15 cellular contexts compared by ENCODE assay signal in the genomic region with DNA sequence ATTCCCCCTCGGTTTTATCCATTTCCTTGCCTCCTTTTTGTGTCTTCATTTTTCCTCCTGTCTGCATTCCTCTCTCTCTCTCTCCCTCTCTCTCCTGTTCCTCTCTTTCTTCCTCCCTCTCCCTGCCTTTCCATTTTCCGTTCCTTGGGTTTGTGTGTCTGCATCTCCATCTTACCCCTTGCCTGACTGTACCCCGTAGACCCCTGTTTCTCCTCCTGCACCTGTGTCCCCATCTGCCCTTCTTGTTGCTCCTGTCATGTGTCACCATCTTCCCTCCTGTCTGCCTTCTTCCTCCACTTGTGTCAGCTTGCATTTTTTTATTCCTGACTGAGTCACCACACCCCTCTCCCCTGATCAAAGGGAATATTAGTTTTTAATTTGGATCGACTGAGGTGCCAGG. TPM values are rescaled to one million over a fixed set of nuclear protein-coding genes. Genes with fewer than 3 reads are reported as not detected.
DNase-seq lines count a peak whose midpoint lies in the region; ATAC-seq, FAIRE-seq and TF ChIP-seq lines count a peak whose summit lies in the region.
"Had no signal": no experiment of that assay in that cellular context is flagged by ENCODE, and none has a peak within 500 bp of the region (broad histone marks: within the 10 kb centered on the region; RNA-seq: fewer than 3 reads in every experiment).

No MANE protein-coding gene starts in this region.

- H3K36me3 Mint-ChIP-seq in Calu3 (ENCODE audit: insufficient read depth, unreplicated experiment), result peaks cover 29% of the 10 kb centered on the region
- H3K36me3 Mint-ChIP-seq in astrocyte (ENCODE audit: low read depth, unreplicated experiment), result no peaks in the 10 kb centered on the region
- no peaks in the 10 kb centered on the region for H3K36me3 Mint-ChIP-seq in natural killer cell treated with Interleukin-12 subunit alpha and Interleukin-12 subunit beta and Interleukin-15 and Interleukin-18, amount 100 ng/mL, for 72 hours

- ATAC-seq in natural killer cell treated with Interleukin-12 subunit alpha and Interleukin-12 subunit beta and Interleukin-15 and Interleukin-18, amount 100 ng/mL, for 72 hours, result no peak
- no peak for ATAC-seq in HG02588 (IDR thresholded peaks at IDR 0.05; ENCODE audit: unreplicated experiment)
- ATAC-seq in pancreas, result no peak

- H3K9me3 ChIP-seq in astrocyte (ENCODE audit: insufficient read depth, low read depth, low read length), result no peaks in the 10 kb centered on the region
- H3K9me3 ChIP-seq in pancreas, result no peaks in the 10 kb centered on the region
- H3K9me3 ChIP-seq: upper lobe of left lung had no signal

- H3K4me3 Mint-ChIP-seq in Calu3 (ENCODE audit: low read depth, unreplicated experiment), result peak overlapping the region; percentile 42
- H3K4me3 Mint-ChIP-seq in astrocyte (ENCODE audit: unreplicated experiment), result peak overlapping the region; percentile 68
- H3K4me3 Mint-ChIP-seq in natural killer cell treated with Interleukin-12 subunit alpha and Interleukin-12 subunit beta and Interleukin-15 and Interleukin-18, amount 100 ng/mL, for 72 hours, result peak overlapping the region; percentile 42

- peaks cover 64% of the 10 kb centered on the region for H3K27me3 Mint-ChIP-seq in Calu3 (ENCODE audit: unreplicated experiment)
- peaks cover 52% of the 10 kb centered on the region for H3K27me3 Mint-ChIP-seq in astrocyte (ENCODE audit: low read depth, unreplicated experiment)
- peaks cover 46 to 69% of the 10 kb centered on the region in 2 donors for H3K27me3 Mint-ChIP-seq in natural killer cell treated with Interleukin-12 subunit alpha and Interleukin-12 subunit beta and Interleukin-15 and Interleukin-18, amount 100 ng/mL, for 72 hours

- WGBS in pancreas, 2 donors, result 9% methylated on average over 4 of the region's 4 CpGs

- H4K20me1 ChIP-seq in astrocyte (ENCODE audit: insufficient read depth, low read length), result peaks cover 4% of the 10 kb centered on the region

- H3K4me1 Mint-ChIP-seq in Calu3 (ENCODE audit: low read depth, unreplicated experiment) (peaks cover 28% of the 10 kb centered on the region), astrocyte (ENCODE audit: low read depth, unreplicated experiment) (peaks cover 18% of the 10 kb centered on the region)
- peaks cover 0 to 9% of the 10 kb centered on the region in 2 donors for H3K4me1 Mint-ChIP-seq in natural killer cell treated with Interleukin-12 subunit alpha and Interleukin-12 subunit beta and Interleukin-15 and Interleukin-18, amount 100 ng/mL, for 72 hours (ENCODE audit: low read depth in 2 of 2)

- no TSS peak for BruUV-seq in Calu3 (replicated peaks; lab: Mats Ljungman, UMichigan)

- intact Hi-C loops in Calu3 (cut with micrococcal nuclease; ENCODE audit: unreplicated experiment) (no loop called here), pancreas (cut with DNase I) (no loop called here)

- H3K27me3 ChIP-seq in astrocyte (ENCODE audit: insufficient read depth, low read length) (peaks cover 54% of the 10 kb centered on the region), pancreas (peaks cover 0 to 55% (median 8%) of the 10 kb centered on the region in 4 donors)

- H3K79me2 ChIP-seq in astrocyte (ENCODE audit: insufficient read depth, low read length), result no peaks in the 10 kb centered on the region

- TF ChIP-seq CTCF in Calu3 (IDR thresholded peaks at IDR 0.05; ENCODE audit: unreplicated experiment) (no peak), astrocyte (IDR thresholded peaks at IDR 0.05; ENCODE audit: insufficient read depth, low read depth, low read length) (no peak), pancreas (IDR thresholded peaks at IDR 0.05) (no peak)

- H3K27ac ChIP-seq in astrocyte (ENCODE audit: low read depth, low read length) (no peak overlapping the region), pancreas (no peak overlapping the region)
- H3K27ac ChIP-seq: upper lobe of left lung had no signal

- H3K4me3 ChIP-seq in astrocyte (ENCODE audit: insufficient read depth, low read depth, low read length) (no peak overlapping the region), pancreas (peak overlapping the region in 1 of 4 donors; percentile 5)
- H3K4me3 ChIP-seq: smooth muscle cell, upper lobe of left lung had no signal

- no peak overlapping the region for H3K27ac Mint-ChIP-seq in Calu3 (ENCODE audit: unreplicated experiment)
- H3K27ac Mint-ChIP-seq in astrocyte (ENCODE audit: unreplicated experiment), result peak overlapping the region; percentile 7
- H3K27ac Mint-ChIP-seq in natural killer cell treated with Interleukin-12 subunit alpha and Interleukin-12 subunit beta and Interleukin-15 and Interleukin-18, amount 100 ng/mL, for 72 hours, result no peak overlapping the region

- DNase-seq in NCI-H2107 treated with DMSO at 0.1 percent for 48 hours (lab: John Stamatoyannopoulos, UW; ENCODE audit: unreplicated experiment) (peak; percentile 59), NCI-H2107 (lab: John Stamatoyannopoulos, UW) (no peak), Calu3 (no peak), astrocyte (ENCODE audit: low read depth) (no peak), activated gamma-delta T cell treated with Interleukin-2 at 50 U/mL for 16 hours (no peak), pancreas (no peak)
- no peak for DNase-seq in natural killer cell treated with Interleukin-12 subunit alpha and Interleukin-12 subunit beta and Interleukin-15 and Interleukin-18, amount 100 ng/mL, for 72 hours (ENCODE audit: low spot score)
- DNase-seq: foreskin fibroblast, NCI-H2081 treated with DMSO at 0.1 percent for 48 hours had no signal

- CTCF ChIA-PET in Calu3 (lab: Charles Lee), result no interaction called here

- no peak overlapping the region for H3K4me2 ChIP-seq in astrocyte (ENCODE audit: low read length)

- no peak overlapping the region for H3K9ac ChIP-seq in astrocyte (ENCODE audit: low read length)

- H3K9me3 Mint-ChIP-seq in Calu3 (ENCODE audit: low read depth, unreplicated experiment), result no peaks in the 10 kb centered on the region
- H3K9me3 Mint-ChIP-seq in astrocyte (ENCODE audit: unreplicated experiment), result peaks cover 2% of the 10 kb centered on the region
- no peaks in the 10 kb centered on the region for H3K9me3 Mint-ChIP-seq in natural killer cell treated with Interleukin-12 subunit alpha and Interleukin-12 subunit beta and Interleukin-15 and Interleukin-18, amount 100 ng/mL, for 72 hours

- H3K4me1 ChIP-seq in astrocyte (ENCODE audit: insufficient read depth, low read length) (peaks cover 14% of the 10 kb centered on the region), pancreas (no peaks in the 10 kb centered on the region)

- FAIRE-seq in astrocyte (lab: Jason Lieb, UNC) (no peak), pancreas (lab: Jason Lieb, UNC) (no peak)
- FAIRE-seq: A204.1 had no signal

- H2AFZ ChIP-seq in astrocyte (ENCODE audit: low read depth, low read length), result no peak overlapping the region

- no peaks in the 10 kb centered on the region for H3K36me3 ChIP-seq in astrocyte (ENCODE audit: insufficient read depth, low read length)
- no peaks in the 10 kb centered on the region for H3K36me3 ChIP-seq in pancreas
- H3K36me3 ChIP-seq: upper lobe of left lung had no signal

RNA-seq across cellular contexts. Expression of a gene that starts 1.8 kb away (rescaled TPM):
- 0.59 and 0.86 TPM in 2 replicates for total RNA-seq in Calu3 (2022)
- total RNA-seq in astrocyte, result 0.75 and 1.1 TPM in 2 replicates
- not detected for total RNA-seq in natural killer cell treated with Interleukin-12 subunit alpha and Interleukin-12 subunit beta and Interleukin-15 and Interleukin-18, amount 100 ng/mL, for 72 hours
- total RNA-seq in pancreas, result 1 to 10 TPM in 2 of 6 donors, under 1 TPM in 4; 0.19 to 1.7 (median 0.65) TPM
- polyA plus RNA-seq in pancreas, result 1 to 10 TPM; 4.2 to 8.6 TPM
- total RNA-seq: activated CD8-positive, alpha-beta memory T cell treated with anti-CD3 and anti-CD28 coated beads for 36 hours; smooth muscle cell; upper lobe of left lung had no signal

RNA-seq across cellular contexts. Expression of a gene that starts 23.8 kb away (rescaled TPM):
- not detected in 2 replicates for total RNA-seq in Calu3 (2022)
- total RNA-seq in astrocyte, result not detected in 2 replicates
- total RNA-seq in natural killer cell treated with Interleukin-12 subunit alpha and Interleukin-12 subunit beta and Interleukin-15 and Interleukin-18, amount 100 ng/mL, for 72 hours, result not detected
- total RNA-seq in pancreas, result 1 to 10 TPM in 2 of 6 donors, under 1 TPM in 4; 0.35 to 3.1 (median 0.72) TPM
- 10 to 100 TPM in 1 of 2 donors, 1 to 10 TPM in 1; 3.9 to 32.6 TPM for polyA plus RNA-seq in pancreas
- total RNA-seq: activated CD8-positive, alpha-beta memory T cell treated with anti-CD3 and anti-CD28 coated beads for 36 hours; kidney epithelial cell; smooth muscle cell; upper lobe of left lung had no signal
- polyA plus RNA-seq: smooth muscle cell had no signal

RNA-seq across cellular contexts. Expression of a gene that starts 32.0 kb away (rescaled TPM):
- total RNA-seq in Calu3 (2022), result not detected in 2 replicates
- total RNA-seq in astrocyte, result not detected in 2 replicates
- not detected for total RNA-seq in natural killer cell treated with Interleukin-12 subunit alpha and Interleukin-12 subunit beta and Interleukin-15 and Interleukin-18, amount 100 ng/mL, for 72 hours
- 10 to 100 TPM in 2 of 6 donors, 1 to 10 TPM in 4; 3.7 to 29.6 (median 7.4) TPM for total RNA-seq in pancreas
- 100 to 1,000 TPM in 1 of 2 donors, 10 to 100 TPM in 1; 66.3 to 314 TPM for polyA plus RNA-seq in pancreas
- total RNA-seq: activated CD8-positive, alpha-beta memory T cell treated with anti-CD3 and anti-CD28 coated beads for 36 hours; kidney epithelial cell; smooth muscle cell; upper lobe of left lung had no signal
- polyA plus RNA-seq: smooth muscle cell had no signal
